10 cellular contexts compared by ENCODE assay signal in genomic region chr11:58647141-58647699, GRCh38. TPM values are rescaled to one million over a fixed set of nuclear protein-coding genes. Genes with fewer than 3 reads are reported as not detected.
DNase-seq lines count a peak whose midpoint lies in the region; ATAC-seq, FAIRE-seq and TF ChIP-seq lines count a peak whose summit lies in the region.
"Had no signal": no experiment of that assay in that cellular context is flagged by ENCODE, and none has a peak within 500 bp of the region (broad histone marks: within the 10 kb centered on the region; RNA-seq: fewer than 3 reads in every experiment).

No MANE protein-coding gene starts in this region.

- peaks cover 2% of the 10 kb centered on the region for H3K4me1 Mint-ChIP-seq in T-helper 17 cell

- H3K9ac ChIP-seq in OCI-LY3 (ENCODE audit: low read length): no peak overlapping the region

- no peak for DNase-seq in GM12892 (ENCODE audit: insufficient read length)
- DNase-seq in omental fat pad (ENCODE audit: low spot score): no peak
- DNase-seq in NCI-H446 treated with DMSO at 0.1 percent for 48 hours (lab: John Stamatoyannopoulos, UW): no peak
- DNase-seq in HuH-7 (ENCODE audit: low spot score): no peak
- no peak for DNase-seq in T-helper 17 cell
- DNase-seq: HFFc6, NCI-H524 had no signal

- no peaks in the 10 kb centered on the region for H3K36me3 ChIP-seq in OCI-LY3 (replicated peaks; ENCODE audit: low read depth, low read length)

- ATAC-seq in GM21367 (IDR thresholded peaks at IDR 0.05; ENCODE audit: unreplicated experiment) (peak; percentile 87), HG03066 (IDR thresholded peaks at IDR 0.05; ENCODE audit: low read depth, unreplicated experiment) (peak; percentile 81), omental fat pad (ENCODE audit: low FRiP score) (no peak), T-helper 17 cell (no peak)

- peak overlapping the region; percentile 17; the same call in 1 of the 2 replicates for H3K27ac ChIP-seq in OCI-LY3 (ENCODE audit: low read length)

- no peak overlapping the region for H2AFZ ChIP-seq in OCI-LY3 (ENCODE audit: low read depth, low read length)

- H3K27me3 Mint-ChIP-seq in T-helper 17 cell: peaks cover 6% of the 10 kb centered on the region

- peaks cover 17% of the 10 kb centered on the region for H3K4me1 ChIP-seq in OCI-LY3 (ENCODE audit: low read length)

- TF ChIP-seq CTCF in OCI-LY3 (IDR thresholded peaks at IDR 0.05; ENCODE audit: low read depth, low read length) (peak; percentile 33; the same call in 1 of the 2 replicates), omental fat pad (IDR thresholded peaks at IDR 0.05) (no peak)

- H3K4me2 ChIP-seq in OCI-LY3 (ENCODE audit: low read length): peak overlapping the region; percentile 42

- H3K27ac Mint-ChIP-seq in T-helper 17 cell: no peak overlapping the region
- H3K27ac Mint-ChIP-seq: HFFc6 had no signal

- no peaks in the 10 kb centered on the region for H3K27me3 ChIP-seq in OCI-LY3 (ENCODE audit: low read depth, low read length)

- FAIRE-seq in GM12892 (lab: Jason Lieb, UNC): peak; percentile 96

- no peaks in the 10 kb centered on the region for H3K79me2 ChIP-seq in OCI-LY3 (ENCODE audit: low read length)

- H3K4me3 Mint-ChIP-seq in T-helper 17 cell: no peak overlapping the region
- H3K4me3 Mint-ChIP-seq: HFFc6 had no signal

- H3K4me3 ChIP-seq in OCI-LY3 (ENCODE audit: low read length): peak overlapping the region; percentile 3; the same call in 1 of the 2 replicates

- H3K36me3 Mint-ChIP-seq in T-helper 17 cell (ENCODE audit: low read depth): peaks cover 6% of the 10 kb centered on the region

- no peaks in the 10 kb centered on the region for H4K20me1 ChIP-seq in OCI-LY3 (ENCODE audit: insufficient read depth, low read length)

- TF ChIP-seq POLR2A in GM12892 (IDR thresholded peaks at IDR 0.05; ENCODE audit: low read depth, low read length): no peak

- H3K9me3 ChIP-seq in OCI-LY3 (ENCODE audit: insufficient read depth, low read length): 0 out of 2 replicates have a peak, but pooled peaks cover 3% of the 10 kb centered on the region
- H3K9me3 ChIP-seq in T-helper 17 cell (ENCODE audit: control insufficient read depth, low read length, poor library complexity, severe bottlenecking): no peaks in the 10 kb centered on the region

RNA-seq across cellular contexts. Expression of gene CNTF, which starts 24.8 kb away (rescaled TPM):
- 0.87 TPM for polyA plus RNA-seq in GM12892 (2012; ENCODE audit: missing spikeins)
- total RNA-seq in omental fat pad (1 to 10 TPM; 2.1 to 2.5 (median 2.4) TPM), T-helper 17 cell (1 to 10 TPM; 3.8 to 4.3 TPM)

Comparison
In these comparisons a context has a peak if more than half of its experiments do, and no peak if none do; other contexts are left out.
1. ATAC-seq: peak in GM21367 (single experiment) and HG03066 (single experiment); none in omental fat pad (single experiment) and T-helper 17 cell (single experiment).